ENCODE assay signal across 7 cellular contexts in genomic region chr13:44437356-44438233, GRCh38.
DNase-seq lines count a peak whose midpoint lies in the region; TF ChIP-seq lines count a peak whose summit lies in the region.

No MANE protein-coding gene starts in this region.

- H4K20me1 ChIP-seq in Loucy (ENCODE audit: insufficient read depth, low read length, poor library complexity, severe bottlenecking) (peaks cover 24% of the 10 kb centered on the region), fibroblast of lung (ENCODE audit: control insufficient read depth, extremely low read depth, insufficient read depth, low read length) (no peaks in the 10 kb centered on the region)

- H3K27me3 Mint-ChIP-seq in T-helper 1 cell treated with Interleukin-12 subunit alpha and Interleukin-12 subunit beta and Interleukin-4 antibody, amounts not matched to agents 30 μg/mL and 1 μg/mL, for 36 hours (ENCODE audit: low read depth) = peaks cover 72% of the 10 kb centered on the region

- peaks cover 19% of the 10 kb centered on the region for H3K4me1 Mint-ChIP-seq in T-helper 1 cell treated with Interleukin-12 subunit alpha and Interleukin-12 subunit beta and Interleukin-4 antibody, amounts not matched to agents 30 μg/mL and 1 μg/mL, for 36 hours (ENCODE audit: low read depth)

- H3K27ac Mint-ChIP-seq in T-helper 1 cell treated with Interleukin-12 subunit alpha and Interleukin-12 subunit beta and Interleukin-4 antibody, amounts not matched to agents 30 μg/mL and 1 μg/mL, for 36 hours = no peak overlapping the region

- TF ChIP-seq CTCF in Loucy (conservative IDR thresholded peaks at IDR 0.05; ENCODE audit: low read length) (peak; percentile 69), fibroblast of lung (conservative IDR thresholded peaks at IDR 0.05 in 1 of 2, IDR thresholded peaks at IDR 0.05 in 1 of 2; ENCODE audit: low read depth in 1 of 2, low read length in 2 of 2) (peak; percentile 9 to 17), neutrophil (IDR thresholded peaks at IDR 0.05) (peak; percentile 45)

- H3K4me3 Mint-ChIP-seq in T-helper 1 cell treated with Interleukin-12 subunit alpha and Interleukin-12 subunit beta and Interleukin-4 antibody, amounts not matched to agents 30 μg/mL and 1 μg/mL, for 36 hours = peak overlapping the region; percentile 27

- peaks cover 4% of the 10 kb centered on the region for H3K36me3 Mint-ChIP-seq in T-helper 1 cell treated with Interleukin-12 subunit alpha and Interleukin-12 subunit beta and Interleukin-4 antibody, amounts not matched to agents 30 μg/mL and 1 μg/mL, for 36 hours (ENCODE audit: low read depth)

- in situ Hi-C loops in G401 (cut with HindIII; ENCODE audit: low sequenced_read_pairs) = no loop called here

- H3K9me3 Mint-ChIP-seq in T-helper 1 cell treated with Interleukin-12 subunit alpha and Interleukin-12 subunit beta and Interleukin-4 antibody, amounts not matched to agents 30 μg/mL and 1 μg/mL, for 36 hours = no peaks in the 10 kb centered on the region

- peak overlapping the region; percentile 63; the same call in 1 of the 2 replicates for H2AFZ ChIP-seq in Loucy (ENCODE audit: low read length)
- no peak overlapping the region for H2AFZ ChIP-seq in fibroblast of lung (ENCODE audit: low read length)

- H3K27me3 ChIP-seq in Loucy (ENCODE audit: insufficient read depth, low read length, poor library complexity, severe bottlenecking) = no peaks in the 10 kb centered on the region
- H3K27me3 ChIP-seq in fibroblast of lung (ENCODE audit: control insufficient read depth, insufficient read depth, low read length) = no peaks in the 10 kb centered on the region
- peaks cover 9% of the 10 kb centered on the region for H3K27me3 ChIP-seq in neutrophil

- peak overlapping the region; percentile 82 for H3K4me2 ChIP-seq in Loucy (ENCODE audit: low read depth, low read length, poor library complexity, severe bottlenecking)
- H3K4me2 ChIP-seq in fibroblast of lung (ENCODE audit: extremely low read depth, insufficient read depth, low read length) = peak overlapping the region; percentile 53

- H3K4me3 ChIP-seq in Loucy (ENCODE audit: low read length, poor library complexity, severe bottlenecking) (peak overlapping the region; percentile 90), fibroblast of lung (replicated peaks in 1 of 4; ENCODE audit: control extremely low read depth in 1 of 4, insufficient read depth in 1 of 4, low read depth in 3 of 4, low read length in 4 of 4) (peak overlapping the region in 3 of 4 experiments; percentile 46 to 87 (median 55)), neutrophil (ENCODE audit: low read depth in 1 of 2, low read length in 1 of 2) (no peak overlapping the region)

- H3K36me3 ChIP-seq in Loucy (ENCODE audit: insufficient read depth, low read length) = peaks cover 22% of the 10 kb centered on the region
- H3K36me3 ChIP-seq in fibroblast of lung (ENCODE audit: control insufficient read depth, insufficient read depth, low read length) = peaks cover 2% of the 10 kb centered on the region
- no peaks in the 10 kb centered on the region for H3K36me3 ChIP-seq in neutrophil

- H3K9ac ChIP-seq in Loucy (ENCODE audit: low read depth, low read length, poor library complexity, severe bottlenecking) = peak overlapping the region; percentile 98
- peak overlapping the region; percentile 10 for H3K9ac ChIP-seq in fibroblast of lung (ENCODE audit: insufficient read depth, low read length)

- peaks cover 41% of the 10 kb centered on the region for H3K79me2 ChIP-seq in Loucy (ENCODE audit: insufficient read depth, low read length)
- H3K79me2 ChIP-seq in fibroblast of lung (ENCODE audit: control insufficient read depth, insufficient read depth, low read length) = peaks cover 12% of the 10 kb centered on the region

- no peaks in the 10 kb centered on the region for H3K9me3 ChIP-seq in Loucy (ENCODE audit: insufficient read depth, low read depth, low read length)
- H3K9me3 ChIP-seq in fibroblast of lung (ENCODE audit: control insufficient read depth, insufficient read depth, low read depth, low read length) = no peaks in the 10 kb centered on the region
- H3K9me3 ChIP-seq in neutrophil = no peaks in the 10 kb centered on the region

- no peaks in the 10 kb centered on the region for H3F3A ChIP-seq in Loucy (ENCODE audit: low read depth)

- peak; percentile 81 for DNase-seq in G401 (ENCODE audit: low spot score)
- peak; percentile 34 to 78 for DNase-seq in fibroblast of lung (ENCODE audit: low read depth in 2 of 2)
- no peak for DNase-seq in stimulated activated CD4-positive, alpha-beta T cell treated with anti-CD3 and anti-CD28 coated beads, Interleukin-4, amount 100 ng/mL, for 4 hours
- no peak for DNase-seq in posterior vena cava (ENCODE audit: low spot score)

- intact Hi-C loops in posterior vena cava (cut with DNase I) = loop anchor here (5.0 kb wide), 3 partner anchors 385 to 530 kb away; no protein-coding TSS in a partner anchor

- no peaks in the 10 kb centered on the region for H3K9me2 ChIP-seq in Loucy (replicated peaks; ENCODE audit: low read depth, low read length)

- H3K27ac ChIP-seq in fibroblast of lung (ENCODE audit: insufficient read depth, low read length) (peak overlapping the region; percentile 67), neutrophil (no peak overlapping the region)

- H3K4me1 ChIP-seq in Loucy (ENCODE audit: insufficient read depth, low read length, poor library complexity, severe bottlenecking) (peaks cover 32% of the 10 kb centered on the region), fibroblast of lung (ENCODE audit: control insufficient read depth, extremely low read depth, insufficient read depth, low read length) (peaks cover 4% of the 10 kb centered on the region), neutrophil (ENCODE audit: control insufficient read depth in 1 of 2, insufficient read depth in 1 of 2, low read depth in 1 of 2, low read length in 1 of 2) (peaks cover 23 to 32% of the 10 kb centered on the region in 2 experiments)

Comparison
In these comparisons a context has a peak if more than half of its experiments do, and no peak if none do; other contexts are left out.
1. DNase-seq: peak in G401 (single experiment) and fibroblast of lung (2 of 2); none in stimulated activated CD4-positive, alpha-beta T cell treated with anti-CD3 and anti-CD28 coated beads, Interleukin-4, amount 100 ng/mL, for 4 hours (0 of 2) and posterior vena cava (single experiment).
2. H3K4me3 ChIP-seq: peak in Loucy (single experiment) and fibroblast of lung (3 of 4); none in neutrophil (0 of 2).
3. CTCF ChIP-seq: peak in every context shown above with its lines; median percentile 69 in Loucy; 45 in neutrophil; 13 in fibroblast of lung.